In the genomic region with DNA sequence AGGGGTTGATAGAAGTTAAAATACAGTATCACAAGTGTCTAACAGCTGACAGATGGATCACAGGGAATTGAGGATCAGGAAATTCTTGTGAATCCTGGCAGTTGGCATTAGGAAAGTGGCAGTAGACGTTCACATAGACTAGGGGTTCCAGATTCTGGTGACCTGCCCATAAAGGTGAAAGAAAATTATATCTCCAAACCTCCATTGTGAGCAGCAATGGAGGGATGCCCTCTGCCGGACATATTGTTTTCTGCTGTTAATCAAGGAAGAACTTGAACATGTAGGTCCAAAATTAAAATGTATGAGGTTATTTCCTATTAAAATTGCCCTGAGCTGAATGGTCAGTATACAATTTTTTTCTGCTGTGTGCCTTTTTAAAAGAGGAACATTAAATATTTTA, we compare ENCODE assay signal across 10 cellular contexts. TPM values are rescaled to one million over a fixed set of nuclear protein-coding genes. Genes with fewer than 3 reads are reported as not detected.
DNase-seq lines count a peak whose midpoint lies in the region; ATAC-seq and TF ChIP-seq lines count a peak whose summit lies in the region.
"Had no signal": no experiment of that assay in that cellular context is flagged by ENCODE, and none has a peak within 500 bp of the region (broad histone marks: within the 10 kb centered on the region; RNA-seq: fewer than 3 reads in every experiment).

No MANE protein-coding gene starts in this region.

- POLR2A ChIA-PET in GM10248 (lab: Yijun Ruan, JAX), result no interaction called here

- peak; percentile 6 for DNase-seq in A172 (ENCODE audit: low spot score)
- peak; percentile 21 for DNase-seq in GM10248 (ENCODE audit: extremely low spot score)
- peak; percentile 4 for DNase-seq in NCI-H69 (lab: John Stamatoyannopoulos, UW)
- DNase-seq in dermis blood vessel endothelial cell, result peak; percentile 11
- DNase-seq in omental fat pad (ENCODE audit: low spot score), result no peak
- no peak for DNase-seq in cerebellar cortex (ENCODE audit: low spot score)
- no peak for DNase-seq in GM19240 (ENCODE audit: insufficient read length, low spot score)
- DNase-seq: hippocampal formation had no signal

- CTCF ChIA-PET in GM10248 (lab: Yijun Ruan, JAX), result interaction anchor here (0.5 to 1.6 kb wide), 2 partner anchors 12 to 500 kb away, joined by 3 read pairs; no protein-coding TSS in a partner anchor

- ATAC-seq in GM18498 (IDR thresholded peaks at IDR 0.05; ENCODE audit: unreplicated experiment) (no peak), omental fat pad (ENCODE audit: low FRiP score) (no peak)

- peak; percentile 40 for TF ChIP-seq CTCF in GM10248 (IDR thresholded peaks at IDR 0.05; ENCODE audit: control extremely low read depth, extremely low read depth, low read depth, missing control alignments)
- no peak for TF ChIP-seq CTCF in omental fat pad (IDR thresholded peaks at IDR 0.05)

RNA-seq across cellular contexts. Expression of gene NME8, which starts 5.1 kb away (rescaled TPM):
- total RNA-seq in A172 (2014; rRNA removed; shearing (Covaris generic)), result not detected in 2 replicates
- total RNA-seq in dermis blood vessel endothelial cell (not detected in 2 replicates), omental fat pad (under 1 TPM in 1 of 4 donors, not detected in 3; 0.72 TPM)
- total RNA-seq: T-helper 2 cell treated with Interferon-gamma antibody and Interleukin-4, amounts not matched to agents 100 ng/mL and 5 ng/mL, for 36 hours had no signal

Comparison
In these comparisons a context has a peak if more than half of its experiments do, and no peak if none do; other contexts are left out.
1. DNase-seq: peak in A172 (single experiment), GM10248 (single experiment), NCI-H69 (single experiment) and dermis blood vessel endothelial cell (single experiment); none in omental fat pad (single experiment), cerebellar cortex (single experiment) and GM19240 (single experiment).